In the genomic region with DNA sequence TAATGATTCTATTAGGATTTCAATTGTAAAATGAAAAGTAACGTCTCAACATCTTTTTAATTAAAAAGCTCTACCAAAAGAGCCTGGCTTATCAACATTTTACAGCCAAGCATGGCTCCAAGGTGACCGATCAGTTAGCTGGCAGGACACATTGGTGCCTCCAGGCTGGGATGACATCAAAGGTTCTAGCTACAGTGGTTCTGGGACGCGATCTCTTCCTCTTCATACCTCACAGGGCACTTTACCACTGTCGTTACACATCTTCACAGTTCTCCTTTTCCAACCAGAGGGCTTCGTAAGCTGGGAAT, we compare ENCODE assay signal across 8 cellular contexts. TPM values are rescaled to one million over a fixed set of nuclear protein-coding genes. Genes with fewer than 3 reads are reported as not detected.
DNase-seq lines count a peak whose midpoint lies in the region; ATAC-seq, FAIRE-seq and TF ChIP-seq lines count a peak whose summit lies in the region.

No MANE protein-coding gene starts in this region.

- no peaks in the 10 kb centered on the region for H3K9me3 ChIP-seq in ascending aorta

- FAIRE-seq in D721Med (lab: Jason Lieb, UNC), result no peak

- intact Hi-C loops in ascending aorta (cut with DNase I), result loop anchor here (1.0 to 10.0 kb wide), 5 partner anchors 75 to 680 kb away; partner anchors contain the start of genes CLK1, NIF3L1, PPIL3 and TMEM237

- peaks cover 0 to 3% of the 10 kb centered on the region in 2 donors for H3K36me3 ChIP-seq in ascending aorta

- ATAC-seq in GM19043 (IDR thresholded peaks at IDR 0.05; ENCODE audit: low read depth, unreplicated experiment), result peak; percentile 7
- ATAC-seq in HG03342 (IDR thresholded peaks at IDR 0.05; ENCODE audit: unreplicated experiment), result peak; percentile 13

- peak overlapping the region; percentile 99 for H3K4me3 ChIP-seq in AG09309 (ENCODE audit: control insufficient read depth, low read depth, low read length)
- H3K4me3 ChIP-seq in ascending aorta, result peak overlapping the region; percentile 85 to 86

- H3K27ac ChIP-seq in ascending aorta, result peak overlapping the region; percentile 71 to 82
- H3K27ac ChIP-seq in temporal lobe (ENCODE audit: low read depth, low read length), result peak overlapping the region; percentile 72

- H3K4me1 ChIP-seq in ascending aorta, result peaks cover 0 to 8% of the 10 kb centered on the region in 2 donors

- DNase-seq in AG09309 (ENCODE audit: low read depth) (no peak), ascending aorta (ENCODE audit: low spot score in 2 of 2) (no peak), kidney glomerular epithelial cell (lab: John Stamatoyannopoulos, UW) (peak; percentile 49), D721Med (ENCODE audit: insufficient read length, low spot score) (no peak), HCEC 1CT (no peak)

- TF ChIP-seq CTCF in AG09309 (IDR thresholded peaks at IDR 0.05; ENCODE audit: control insufficient read depth, insufficient read depth, low read depth, low read length, missing control alignments) (no peak), ascending aorta (IDR thresholded peaks at IDR 0.05) (no peak), D721Med (IDR thresholded peaks at IDR 0.05; ENCODE audit: insufficient read depth, missing control alignments) (no peak)

- no peaks in the 10 kb centered on the region for H3K27me3 ChIP-seq in ascending aorta

RNA-seq across cellular contexts. Expression of gene ORC2, which starts 0.7 kb away (rescaled TPM):
- total RNA-seq in ascending aorta (5.2 TPM), temporal lobe (17.2 TPM)
